Comparison of ENCODE assay signal across 2 cellular contexts in the genomic region with DNA sequence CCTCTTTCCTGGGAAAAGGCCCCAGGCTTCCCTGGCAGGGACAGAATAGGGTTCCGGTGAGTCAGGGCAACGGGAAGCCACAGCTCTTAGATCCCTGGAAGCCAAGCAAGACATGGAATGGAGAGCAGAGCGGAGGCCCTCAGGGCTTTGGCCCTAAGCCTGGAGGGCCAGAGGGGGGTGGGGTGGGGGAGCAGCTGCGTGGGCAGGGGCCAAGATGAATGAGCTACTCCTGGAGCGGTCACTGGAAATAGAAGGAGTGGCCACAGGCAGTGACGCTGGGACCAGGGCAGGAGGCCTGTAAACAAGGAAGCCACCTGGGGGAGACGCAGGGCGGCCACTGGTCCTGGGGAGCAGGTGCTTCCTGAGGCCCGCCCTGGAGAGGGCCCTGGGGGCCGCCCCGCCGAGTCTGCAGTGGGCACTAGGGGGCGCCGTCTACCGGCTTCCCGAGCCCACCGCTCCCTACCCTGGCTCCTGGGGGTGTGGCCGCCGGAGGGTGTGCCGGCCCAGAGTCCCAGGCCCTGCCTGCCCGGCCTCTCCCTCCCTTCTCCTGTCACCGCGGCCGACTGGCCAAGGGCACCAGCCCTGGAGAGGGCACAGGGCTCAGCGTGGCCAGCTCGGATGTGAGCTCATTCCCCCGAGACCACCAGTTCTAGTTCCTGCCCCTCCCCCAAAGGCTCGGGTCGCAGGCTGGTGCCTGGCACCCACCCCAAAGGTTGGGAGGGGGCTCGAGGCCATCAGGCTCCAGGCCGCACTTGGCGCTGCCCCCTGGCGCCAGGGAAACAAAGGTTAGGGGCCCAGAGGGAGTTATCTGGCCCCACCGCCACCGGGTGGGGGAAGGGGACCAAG.
TF ChIP-seq lines count a peak whose summit lies in the region.

No MANE protein-coding gene starts in this region.

TF ChIP-seq in A549, 52 proteins besides CTCF, POLR2A, EP300 and RAD21:
- TF ChIP-seq RCOR1 (IDR thresholded peaks at IDR 0.05; ENCODE audit: low read depth, low read length) (no peak), KDM1A (IDR thresholded peaks at IDR 0.05; ENCODE audit: low read depth) (no peak), USF2 (IDR thresholded peaks at IDR 0.05) (no peak), RARB (CRISPR knock-in tag; IDR thresholded peaks at IDR 0.05) (no peak), ELK1 (IDR thresholded peaks at IDR 0.05; ENCODE audit: low read depth, low read length) (no peak), SMC3 (IDR thresholded peaks at IDR 0.05) (peak; percentile 44; the same call in 2 of the 3 replicates)

TF ChIP-seq in HepG2, 621 proteins besides CTCF, POLR2A, EP300 and RAD21 (continues in another document):
- TF ChIP-seq SNAI1 (CRISPR knock-in tag; IDR thresholded peaks at IDR 0.05; ENCODE audit: borderline replicate concordance), result 0 out of 2 replicates have a peak, but pooled peaks have one; percentile 42
- no peak for TF ChIP-seq ZNF644 (CRISPR knock-in tag; IDR thresholded peaks at IDR 0.05; ENCODE audit: low read depth)
- peak; percentile 50; the same call in 1 of the 2 replicates for TF ChIP-seq ZGPAT (CRISPR knock-in tag; IDR thresholded peaks at IDR 0.05)
- TF ChIP-seq MXI1 (IDR thresholded peaks at IDR 0.05; ENCODE audit: borderline replicate concordance, low read depth, low read length), result peak; percentile 74; the same call in 1 of the 3 replicates
- TF ChIP-seq ZMAT5 (CRISPR knock-in tag; IDR thresholded peaks at IDR 0.05; ENCODE audit: borderline replicate concordance, low read depth), result no peak
- TF ChIP-seq KDM4B (CRISPR knock-in tag; IDR thresholded peaks at IDR 0.05), result 0 out of 2 replicates have a peak, but pooled peaks have one; percentile 38
- peak; percentile 52; the same call in 1 of the 2 replicates for TF ChIP-seq ZNF350 (CRISPR knock-in tag; IDR thresholded peaks at IDR 0.05; ENCODE audit: borderline replicate concordance, low read depth)
- TF ChIP-seq, protein P1, sequence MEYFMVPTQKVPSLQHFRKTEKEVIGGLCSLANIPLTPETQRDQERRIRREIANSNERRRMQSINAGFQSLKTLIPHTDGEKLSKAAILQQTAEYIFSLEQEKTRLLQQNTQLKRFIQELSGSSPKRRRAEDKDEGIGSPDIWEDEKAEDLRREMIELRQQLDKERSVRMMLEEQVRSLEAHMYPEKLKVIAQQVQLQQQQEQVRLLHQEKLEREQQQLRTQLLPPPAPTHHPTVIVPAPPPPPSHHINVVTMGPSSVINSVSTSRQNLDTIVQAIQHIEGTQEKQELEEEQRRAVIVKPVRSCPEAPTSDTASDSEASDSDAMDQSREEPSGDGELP (IDR thresholded peaks at IDR 0.05; ENCODE audit: borderline replicate concordance, low read depth), result 0 out of 2 replicates have a peak, but pooled peaks have one; percentile 20
- no peak for TF ChIP-seq ZNF792 (CRISPR knock-in tag; IDR thresholded peaks at IDR 0.05)
- TF ChIP-seq LCORL (IDR thresholded peaks at IDR 0.05), result no peak
- peak; percentile 77 for TF ChIP-seq LCORL (CRISPR knock-in tag; IDR thresholded peaks at IDR 0.05)
- TF ChIP-seq ZKSCAN8 (CRISPR knock-in tag; IDR thresholded peaks at IDR 0.05; ENCODE audit: borderline replicate concordance), result no peak
- TF ChIP-seq ZNF121 (CRISPR knock-in tag; IDR thresholded peaks at IDR 0.05), result peak; percentile 76; the same call in 1 of the 2 replicates
- TF ChIP-seq, protein P2, sequence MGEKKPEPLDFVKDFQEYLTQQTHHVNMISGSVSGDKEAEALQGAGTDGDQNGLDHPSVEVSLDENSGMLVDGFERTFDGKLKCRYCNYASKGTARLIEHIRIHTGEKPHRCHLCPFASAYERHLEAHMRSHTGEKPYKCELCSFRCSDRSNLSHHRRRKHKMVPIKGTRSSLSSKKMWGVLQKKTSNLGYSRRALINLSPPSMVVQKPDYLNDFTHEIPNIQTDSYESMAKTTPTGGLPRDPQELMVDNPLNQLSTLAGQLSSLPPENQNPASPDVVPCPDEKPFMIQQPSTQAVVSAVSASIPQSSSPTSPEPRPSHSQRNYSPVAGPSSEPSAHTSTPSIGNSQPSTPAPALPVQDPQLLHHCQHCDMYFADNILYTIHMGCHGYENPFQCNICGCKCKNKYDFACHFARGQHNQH (CRISPR knock-in tag; IDR thresholded peaks at IDR 0.05), result peak; percentile 21; the same call in 1 of the 2 replicates
- TF ChIP-seq SALL1 (CRISPR knock-in tag; IDR thresholded peaks at IDR 0.05), result peak; percentile 70
- TF ChIP-seq HNF4A (CRISPR knock-in tag; IDR thresholded peaks at IDR 0.05), result peak; percentile 28; the same call in 1 of the 2 replicates
- TF ChIP-seq ZNF496 (CRISPR knock-in tag; IDR thresholded peaks at IDR 0.05; ENCODE audit: insufficient replicate concordance), result no peak
- TF ChIP-seq AGO1 (IDR thresholded peaks at IDR 0.05; ENCODE audit: low read depth, low read length, poor library complexity, severe bottlenecking), result peak; percentile 58
- 0 out of 2 replicates have a peak, but pooled peaks have one; percentile 17 for TF ChIP-seq ZBTB43 (CRISPR knock-in tag; conservative IDR thresholded peaks at IDR 0.05)
- no peak for TF ChIP-seq HMG20A (CRISPR knock-in tag; IDR thresholded peaks at IDR 0.05; ENCODE audit: borderline replicate concordance)
- TF ChIP-seq GTF2F1 (IDR thresholded peaks at IDR 0.05; ENCODE audit: low read length), result no peak
- TF ChIP-seq ZC3H13 (CRISPR knock-in tag; IDR thresholded peaks at IDR 0.05), result peak; percentile 68
- 0 out of 2 replicates have a peak, but pooled peaks have one; percentile 8 for TF ChIP-seq RXRB (CRISPR knock-in tag; IDR thresholded peaks at IDR 0.05; ENCODE audit: borderline replicate concordance)
- TF ChIP-seq, protein P3, sequence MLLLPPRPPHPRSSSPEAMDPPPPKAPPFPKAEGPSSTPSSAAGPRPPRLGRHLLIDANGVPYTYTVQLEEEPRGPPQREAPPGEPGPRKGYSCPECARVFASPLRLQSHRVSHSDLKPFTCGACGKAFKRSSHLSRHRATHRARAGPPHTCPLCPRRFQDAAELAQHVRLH (CRISPR knock-in tag; IDR thresholded peaks at IDR 0.05; ENCODE audit: borderline replicate concordance, low read depth), result 0 out of 2 replicates have a peak, but pooled peaks have one; percentile 34
- 0 out of 2 replicates have a peak, but pooled peaks have one; percentile 18 for TF ChIP-seq ZSCAN9 (CRISPR knock-in tag; IDR thresholded peaks at IDR 0.05; ENCODE audit: borderline replicate concordance)
- no peak for TF ChIP-seq XBP1 (CRISPR knock-in tag; IDR thresholded peaks at IDR 0.05)
- TF ChIP-seq HNRNPLL (IDR thresholded peaks at IDR 0.05; ENCODE audit: low read depth, low read length, poor library complexity, severe bottlenecking), result peak; percentile 28
- peak; percentile 63; the same call in 1 of the 2 replicates for TF ChIP-seq ZNF598 (CRISPR knock-in tag; IDR thresholded peaks at IDR 0.05; ENCODE audit: borderline replicate concordance)
- 0 out of 2 replicates have a peak, but pooled peaks have one; percentile 21 for TF ChIP-seq MIER3 (CRISPR knock-in tag; IDR thresholded peaks at IDR 0.05; ENCODE audit: borderline replicate concordance)
- TF ChIP-seq SRY (CRISPR knock-in tag; IDR thresholded peaks at IDR 0.05), result 0 out of 2 replicates have a peak, but pooled peaks have one; percentile 59
- no peak for TF ChIP-seq ZNF577 (CRISPR knock-in tag; IDR thresholded peaks at IDR 0.05; ENCODE audit: borderline replicate concordance, low read depth)
- peak; percentile 60; the same call in 1 of the 2 replicates for TF ChIP-seq NRL (CRISPR knock-in tag; IDR thresholded peaks at IDR 0.05; ENCODE audit: borderline replicate concordance)
- 0 out of 2 replicates have a peak, but pooled peaks have one; percentile 49 for TF ChIP-seq MEF2D (CRISPR knock-in tag; IDR thresholded peaks at IDR 0.05)
- peak in 1 of 2 experiments; percentile 76; a peak in 2 of 4 replicates for TF ChIP-seq KLF16 (CRISPR knock-in tag; IDR thresholded peaks at IDR 0.05)
- TF ChIP-seq BHLHE40 (IDR thresholded peaks at IDR 0.05; ENCODE audit: low read length), result no peak
- TF ChIP-seq STAG1 (CRISPR knock-in tag; IDR thresholded peaks at IDR 0.05), result peak; percentile 90
- TF ChIP-seq, protein P4, sequence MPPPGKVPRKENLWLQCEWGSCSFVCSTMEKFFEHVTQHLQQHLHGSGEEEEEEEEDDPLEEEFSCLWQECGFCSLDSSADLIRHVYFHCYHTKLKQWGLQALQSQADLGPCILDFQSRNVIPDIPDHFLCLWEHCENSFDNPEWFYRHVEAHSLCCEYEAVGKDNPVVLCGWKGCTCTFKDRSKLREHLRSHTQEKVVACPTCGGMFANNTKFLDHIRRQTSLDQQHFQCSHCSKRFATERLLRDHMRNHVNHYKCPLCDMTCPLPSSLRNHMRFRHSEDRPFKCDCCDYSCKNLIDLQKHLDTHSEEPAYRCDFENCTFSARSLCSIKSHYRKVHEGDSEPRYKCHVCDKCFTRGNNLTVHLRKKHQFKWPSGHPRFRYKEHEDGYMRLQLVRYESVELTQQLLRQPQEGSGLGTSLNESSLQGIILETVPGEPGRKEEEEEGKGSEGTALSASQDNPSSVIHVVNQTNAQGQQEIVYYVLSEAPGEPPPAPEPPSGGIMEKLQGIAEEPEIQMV (CRISPR knock-in tag; IDR thresholded peaks at IDR 0.05; ENCODE audit: low read depth), result no peak
- 0 out of 2 replicates have a peak, but pooled peaks have one; percentile 33 for TF ChIP-seq SIN3B (IDR thresholded peaks at IDR 0.05; ENCODE audit: low read length)
- TF ChIP-seq ZNF737 (CRISPR knock-in tag; IDR thresholded peaks at IDR 0.05; ENCODE audit: borderline replicate concordance), result no peak
- TF ChIP-seq ZNF501 (CRISPR knock-in tag; IDR thresholded peaks at IDR 0.05), result 0 out of 2 replicates have a peak, but pooled peaks have one; percentile 15
- peak; percentile 44 for TF ChIP-seq HNRNPK (IDR thresholded peaks at IDR 0.05; ENCODE audit: low read depth, low read length, poor library complexity, severe bottlenecking)
- peak; percentile 78 to 91 for TF ChIP-seq HMGXB4 (CRISPR knock-in tag; IDR thresholded peaks at IDR 0.05; ENCODE audit: borderline replicate concordance in 1 of 2, low read depth in 1 of 2)
- TF ChIP-seq ZNF414 (CRISPR knock-in tag; IDR thresholded peaks at IDR 0.05), result 0 out of 2 replicates have a peak, but pooled peaks have one; percentile 45
- peak; percentile 53; the same call in 1 of the 2 replicates for TF ChIP-seq IRF2 (CRISPR knock-in tag; IDR thresholded peaks at IDR 0.05)
- TF ChIP-seq HNF1B (CRISPR knock-in tag; IDR thresholded peaks at IDR 0.05), result peak; percentile 39; the same call in 1 of the 2 replicates
- TF ChIP-seq ZNF776 (CRISPR knock-in tag; IDR thresholded peaks at IDR 0.05), result peak; percentile 76; the same call in 1 of the 2 replicates
- no peak; the same call in 1 of the 2 replicates for TF ChIP-seq GATAD2A (CRISPR knock-in tag; IDR thresholded peaks at IDR 0.05)
